20 cellular contexts compared by ENCODE assay signal in genomic region chr15:32691316-32692032, GRCh38. TPM values are rescaled to one million over a fixed set of nuclear protein-coding genes. Genes with fewer than 3 reads are reported as not detected.
DNase-seq lines count a peak whose midpoint lies in the region; ATAC-seq and TF ChIP-seq lines count a peak whose summit lies in the region.
"Had no signal": no experiment of that assay in that cellular context is flagged by ENCODE, and none has a peak within 500 bp of the region (broad histone marks: within the 10 kb centered on the region; RNA-seq: fewer than 3 reads in every experiment).

No MANE protein-coding gene starts in this region.

- H4K91ac ChIP-seq in IMR-90 (ENCODE audit: insufficient read depth, low read depth, low read length) = no peak overlapping the region

- no peak overlapping the region for H3K23ac ChIP-seq in IMR-90 (ENCODE audit: low read depth, low read length)

- no peak overlapping the region for H3K4me2 ChIP-seq in IMR-90 (ENCODE audit: low read depth, low read length)
- peak overlapping the region; percentile 61 for H3K4me2 ChIP-seq in smooth muscle cell
- H3K4me2 ChIP-seq: PC-9 had no signal

- TF ChIP-seq CTCF in IMR-90 (conservative IDR thresholded peaks at IDR 0.05; ENCODE audit: low read depth, low read length) (no peak), smooth muscle cell (IDR thresholded peaks at IDR 0.05; ENCODE audit: borderline replicate concordance, insufficient read depth, poor library complexity, severe bottlenecking) (no peak), right lobe of liver (IDR thresholded peaks at IDR 0.05) (no peak)

- peaks cover 9% of the 10 kb centered on the region; the same call in 1 of the 2 replicates for H3K4me1 ChIP-seq in IMR-90 (ENCODE audit: control insufficient read depth, insufficient read depth, low read length)
- H3K4me1 ChIP-seq in smooth muscle cell (ENCODE audit: low read depth) = no peaks in the 10 kb centered on the region
- peaks cover 0 to 22% (median 5%) of the 10 kb centered on the region in 4 donors for H3K4me1 ChIP-seq in right lobe of liver
- no peaks in the 10 kb centered on the region for H3K4me1 ChIP-seq in aorta (ENCODE audit: control insufficient read depth in 1 of 2, insufficient read depth in 2 of 2, low read length in 2 of 2)

- intact Hi-C loops in IMR-90 (cut with micrococcal nuclease) (no loop called here), head of caudate nucleus (cut with DNase I) (no loop called here), right lobe of liver (cut with DNase I) (no loop called here), aorta (cut with DNase I) (no loop called here)

- H3K9ac ChIP-seq in IMR-90 (ENCODE audit: low read depth, low read length) = no peak overlapping the region
- H3K9ac ChIP-seq in smooth muscle cell (ENCODE audit: low read depth) = no peak overlapping the region

- no peak overlapping the region; the same call in 1 of the 2 replicates for H2BK20ac ChIP-seq in IMR-90 (ENCODE audit: low read depth, low read length)

- WGBS in IMR-90 (ENCODE audit: extremely low coverage in 2 of 2, insufficient read length in 1 of 2), 2 experiments = 85% methylated on average over 5 of the region's 15 CpGs; no CpG with 5 or more reads in 1 of the 2 experiments
- 74% methylated on average over 15 of the region's 15 CpGs for WGBS in smooth muscle cell (ENCODE audit: low lambda C conversion rate)
- WGBS in right lobe of liver (ENCODE audit: insufficient coverage, low coverage, low lambda C conversion rate, missing lambda C conversion rate) = 89% methylated on average over 15 of the region's 15 CpGs
- WGBS in aorta, 2 donors = 87 to 88% methylated on average over 15 of the region's 15 CpGs

- peaks cover 4% of the 10 kb centered on the region for H3F3A ChIP-seq in smooth muscle cell (ENCODE audit: low read depth)

- no peak overlapping the region; the same call in 2 of the 3 replicates for H2BK15ac ChIP-seq in IMR-90 (ENCODE audit: low read depth, low read length)

- H3K27ac ChIP-seq in IMR-90 (ENCODE audit: insufficient read depth, low read length) (no peak overlapping the region), caudate nucleus (ENCODE audit: low read depth, low read length) (peak overlapping the region; percentile 19), smooth muscle cell (ENCODE audit: low read depth) (peak overlapping the region; percentile 14), right lobe of liver (no peak overlapping the region), aorta (ENCODE audit: low read depth in 1 of 2, low read length in 2 of 2) (no peak overlapping the region)
- H3K27ac ChIP-seq: C4-2B, HL-60, PC-9, SJSA1 had no signal

- CTCF ChIA-PET in IMR-90 (lab: Yijun Ruan, JAX) = no interaction called here

- no TSS peak for BruUV-seq in IMR-90 (replicated peaks; lab: Mats Ljungman, UMichigan)

- H3K9me1 ChIP-seq in IMR-90 (ENCODE audit: insufficient read depth, low read length) = peaks cover 5% of the 10 kb centered on the region

- no peak overlapping the region for H3K18ac ChIP-seq in IMR-90 (ENCODE audit: low read depth, low read length)

- in situ Hi-C loops in IMR-90 (cut with MboI; ENCODE audit: low sequenced_read_pairs) = no loop called here

- H3K56ac ChIP-seq in IMR-90 (ENCODE audit: extremely low read depth, insufficient read depth, low read length) = no peak overlapping the region

- no peak for ATAC-seq in IMR-90 (ENCODE audit: low read depth)
- no peak for ATAC-seq in right lobe of liver
- no peak for ATAC-seq in aorta (ENCODE audit: low FRiP score)

- POLR2A ChIA-PET in IMR-90 (lab: Charles Lee; ENCODE audit: unreplicated experiment) = no interaction called here

- H2AFZ ChIP-seq in IMR-90 (replicated peaks; ENCODE audit: low read length, poor library complexity) = no peak overlapping the region
- H2AFZ ChIP-seq in smooth muscle cell (ENCODE audit: low read depth) = peak overlapping the region; percentile 1
- H2AFZ ChIP-seq: PC-9 had no signal

- no peak overlapping the region for H3K14ac ChIP-seq in IMR-90 (replicated peaks; ENCODE audit: low read depth, low read length)

- no peak overlapping the region for H2BK120ac ChIP-seq in IMR-90 (ENCODE audit: low read depth, low read length)

- no peak overlapping the region for H4K5ac ChIP-seq in IMR-90 (ENCODE audit: low read depth, low read length)

- H3K4ac ChIP-seq in IMR-90 (ENCODE audit: low read depth, low read length) = no peak overlapping the region

- H3K79me1 ChIP-seq in IMR-90 (ENCODE audit: low read depth in 1 of 2, low read length in 2 of 2) = 0 out of 4 replicates have a peak, but pooled peaks cover 0 to 3% of the 10 kb centered on the region in 2 experiments

- no peak for TF ChIP-seq POLR2A in IMR-90 (IDR thresholded peaks at IDR 0.05; ENCODE audit: low read depth, low read length)
- TF ChIP-seq POLR2A in right lobe of liver (IDR thresholded peaks at IDR 0.05) = no peak

- H3K36me3 ChIP-seq in IMR-90 (ENCODE audit: control insufficient read depth, insufficient read depth, low read length) (no peaks in the 10 kb centered on the region), smooth muscle cell (ENCODE audit: low read depth) (no peaks in the 10 kb centered on the region), right lobe of liver (no peaks in the 10 kb centered on the region), aorta (ENCODE audit: control insufficient read depth in 1 of 2, insufficient read depth in 2 of 2, low read length in 1 of 2) (no peaks in the 10 kb centered on the region)
- H3K36me3 ChIP-seq: SJSA1 had no signal

- H3K27me3 ChIP-seq in IMR-90 (ENCODE audit: control insufficient read depth, insufficient read depth, low read length) = no peaks in the 10 kb centered on the region; the same call in 1 of the 2 replicates
- H3K27me3 ChIP-seq in smooth muscle cell (ENCODE audit: low read depth) = no peaks in the 10 kb centered on the region
- no peaks in the 10 kb centered on the region for H3K27me3 ChIP-seq in right lobe of liver
- H3K27me3 ChIP-seq in aorta (ENCODE audit: control insufficient read depth in 1 of 2, insufficient read depth in 2 of 2, low read length in 1 of 2) = no peaks in the 10 kb centered on the region
- H3K27me3 ChIP-seq: SJSA1 had no signal

- no peak overlapping the region for H2BK5ac ChIP-seq in IMR-90 (ENCODE audit: low read depth, low read length, poor library complexity, severe bottlenecking)

- peak overlapping the region; percentile 63 for H2AK5ac ChIP-seq in IMR-90 (ENCODE audit: low read depth, low read length)

- dilution Hi-C loops in IMR-90 (cut with HindIII; ENCODE audit: low sequenced_read_pairs, unreplicated experiment) = no loop called here

- TF ChIP-seq RAD21 in IMR-90 (IDR thresholded peaks at IDR 0.05; ENCODE audit: low read length) = no peak

- no peak overlapping the region for H2AK9ac ChIP-seq in IMR-90 (replicated peaks; ENCODE audit: low read depth, low read length, poor library complexity)

- H4K20me1 ChIP-seq in IMR-90 (ENCODE audit: insufficient read depth, low read length) (no peaks in the 10 kb centered on the region), smooth muscle cell (ENCODE audit: low read depth) (no peaks in the 10 kb centered on the region)

- H3K4me3 ChIP-seq in IMR-90 (ENCODE audit: insufficient read depth, low read depth, low read length) = no peak overlapping the region
- H3K4me3 ChIP-seq in smooth muscle cell = no peak overlapping the region
- no peak overlapping the region for H3K4me3 ChIP-seq in right lobe of liver
- no peak overlapping the region for H3K4me3 ChIP-seq in aorta (ENCODE audit: low read length in 2 of 2)
- H3K4me3 ChIP-seq: PC-9, SJSA1 had no signal

- H3K79me2 ChIP-seq in smooth muscle cell (ENCODE audit: low read depth) = no peaks in the 10 kb centered on the region

- DNase-seq in IMR-90 = no peak
- peak in 6 of 61 donors; percentile 9 to 28 (median 15) for DNase-seq in caudate nucleus (lab: John Stamatoyannopoulos, UW)
- peak in 23 of 42 donors; percentile 10 to 68 (median 36) for DNase-seq in head of caudate nucleus
- no peak for DNase-seq in smooth muscle cell (lab: John Stamatoyannopoulos, UW; ENCODE audit: unreplicated experiment)
- DNase-seq in NCI-H187 treated with DMSO at 0.1 percent for 48 hours (lab: John Stamatoyannopoulos, UW) = no peak
- DNase-seq in right lobe of liver = no peak
- DNase-seq in GDM1 (lab: John Stamatoyannopoulos, UW) = no peak
- no peak for DNase-seq in aorta
- DNase-seq: ACHN, AML-193, H9, NCI-H187, NCI-H2227 treated with DMSO at 0.1 percent for 48 hours, NCI-H524, PC-9, SW 1271 had no signal

- no peak overlapping the region for H4K8ac ChIP-seq in IMR-90 (ENCODE audit: low read depth in 2 of 2, low read length in 2 of 2)

- H3K9me3 ChIP-seq in IMR-90 (ENCODE audit: control insufficient read depth, insufficient read depth, low read length) (no peaks in the 10 kb centered on the region), smooth muscle cell (replicated peaks; ENCODE audit: low read depth) (no peaks in the 10 kb centered on the region), right lobe of liver (no peaks in the 10 kb centered on the region), aorta (ENCODE audit: control insufficient read depth, low read length) (no peaks in the 10 kb centered on the region)
- H3K9me3 ChIP-seq: SJSA1 had no signal

TF ChIP-seq in IMR-90, 13 proteins besides CTCF, POLR2A, EP300 and RAD21 (continues in another document):
- TF ChIP-seq CHD1 (IDR thresholded peaks at IDR 0.05; ENCODE audit: low read depth, low read length) (no peak), RFX5 (IDR thresholded peaks at IDR 0.05; ENCODE audit: low read depth, low read length) (no peak), BHLHE40 (IDR thresholded peaks at IDR 0.05; ENCODE audit: low read depth, low read length) (no peak), MAZ (IDR thresholded peaks at IDR 0.05; ENCODE audit: borderline replicate concordance, low read depth, low read length) (no peak), NFE2L2 (IDR thresholded peaks at IDR 0.05; ENCODE audit: low read depth, low read length) (no peak), SMC3 (IDR thresholded peaks at IDR 0.05; ENCODE audit: low read depth, low read length) (no peak), FOS (IDR thresholded peaks at IDR 0.05; ENCODE audit: low read depth, low read length) (no peak)

RNA-seq across cellular contexts. Expression of gene GREM1, which starts 26.3 kb away (rescaled TPM):
- 848 and 1,032 TPM in 2 replicates for total RNA-seq in IMR-90 (2012; rRNA removed)
- polyA plus RNA-seq in IMR-90 (2012; rRNA removed) = 852 and 1,130 TPM in 2 replicates
- polyA plus RNA-seq in IMR-90 (2012; cell fraction: cytosol; rRNA removed) = 185 and 289 TPM in 2 replicates
- 59.3 and 362 TPM in 2 replicates for polyA plus RNA-seq in IMR-90 (2012; cell fraction: nucleus; rRNA removed; ENCODE audit: low replicate concordance)
- 80.1 and 105 TPM in 2 replicates for total RNA-seq in smooth muscle cell
- 40.6 and 57.4 TPM in 2 replicates for polyA plus RNA-seq in smooth muscle cell
- 1 to 10 TPM in 2 of 6 experiments, under 1 TPM in 3, not detected in 1; 0.16 to 2.4 (median 0.37) TPM for total RNA-seq in right lobe of liver
- total RNA-seq in aorta = 10 to 100 TPM; 30.1 to 35.5 TPM
- polyA plus RNA-seq in aorta = under 1 TPM; under 0.01 to 0.08 TPM

RNA-seq across cellular contexts. Expression of gene SCG5, which starts 50.0 kb away (rescaled TPM):
- total RNA-seq in IMR-90 (2012; rRNA removed) = 7.9 and 8.3 TPM in 2 replicates
- polyA plus RNA-seq in IMR-90 (2012; rRNA removed) = 15.6 and 16.8 TPM in 2 replicates
- polyA plus RNA-seq in IMR-90 (2012; cell fraction: cytosol; rRNA removed) = 12.1 and 13.8 TPM in 2 replicates
- 4.1 and 8.2 TPM in 2 replicates for polyA plus RNA-seq in IMR-90 (2012; cell fraction: nucleus; rRNA removed; ENCODE audit: low replicate concordance)
- total RNA-seq in smooth muscle cell = 19.5 and 37.2 TPM in 2 replicates
- polyA plus RNA-seq in smooth muscle cell = 19.4 and 34.7 TPM in 2 replicates
- total RNA-seq in right lobe of liver = 10 to 100 TPM in 2 of 6 experiments, 1 to 10 TPM in 4; 2.6 to 18.3 (median 4.4) TPM
- total RNA-seq in aorta = 1 to 10 TPM; 2.6 to 3.9 TPM
- polyA plus RNA-seq in aorta = 1 to 10 TPM; 2.1 to 5.6 TPM
- total RNA-seq: G401 had no signal

Comparison
In these comparisons a context has a peak if more than half of its experiments do, and no peak if none do; other contexts are left out.
1. DNase-seq: peak in head of caudate nucleus (23 of 42); none in IMR-90 (single experiment), smooth muscle cell (single experiment), NCI-H187 treated with DMSO at 0.1 percent for 48 hours (single experiment), right lobe of liver (0 of 3), GDM1 (single experiment) and aorta (0 of 2).
2. H3K27ac ChIP-seq: peak in caudate nucleus (single experiment) and smooth muscle cell (single experiment); none in IMR-90 (single experiment), right lobe of liver (0 of 3) and aorta (0 of 2).